ENCODE assay signal across 18 cellular contexts in the genomic region with DNA sequence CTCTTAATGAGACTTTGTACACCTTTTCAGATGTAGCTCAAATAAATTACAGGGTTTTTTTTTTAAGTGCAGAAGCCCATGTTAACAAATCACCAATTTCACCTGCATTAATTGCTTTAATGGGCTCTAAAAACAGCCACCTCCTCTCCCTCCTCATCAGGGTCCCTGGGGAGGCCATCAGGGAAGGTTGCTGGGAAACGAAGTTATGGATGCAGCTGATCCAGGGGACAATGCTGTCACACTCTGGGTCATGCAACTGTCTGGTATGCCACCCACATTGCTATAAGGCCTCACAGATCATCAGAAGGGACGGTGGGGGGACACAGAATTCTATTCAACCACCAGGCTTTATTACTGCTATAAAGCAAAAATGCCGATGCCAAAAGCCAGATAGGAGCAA. TPM values are rescaled to one million over a fixed set of nuclear protein-coding genes. Genes with fewer than 3 reads are reported as not detected.
A peak's percentile ranks its signal among the peaks of the same experiment; 100 is the strongest.
DNase-seq lines count a peak whose midpoint lies in the region; ATAC-seq, FAIRE-seq and TF ChIP-seq lines count a peak whose summit lies in the region.
"Had no signal": no experiment of that assay in that cellular context is flagged by ENCODE, and none has a peak within 500 bp of the region (broad histone marks: within the 10 kb centered on the region; RNA-seq: fewer than 3 reads in every experiment).

No MANE protein-coding gene starts in this region.

- no peak overlapping the region for H3K27ac ChIP-seq in HEK293 (ENCODE audit: extremely low read depth, low read depth, low read length)
- H3K27ac ChIP-seq: 22Rv1 had no signal

- no peaks in the 10 kb centered on the region for H3K9me3 ChIP-seq in HEK293 (ENCODE audit: control insufficient read depth, insufficient read depth, low read depth, low read length)

- POLR2A ChIA-PET in HEK293 (lab: Yijun Ruan, JAX), result interaction anchor here (1.3 kb wide), 1 partner anchor 92 kb away, joined by 4 read pairs; the partner anchor contains the start of gene ATP6V1G1

- CTCF ChIA-PET in HEK293 (lab: Yijun Ruan, JAX), result interaction anchor here (0.6 to 1.3 kb wide), 6 partner anchors 9 to 789 kb away, joined by 3 to 4 read pairs (median 3); no protein-coding TSS in a partner anchor

- TF ChIP-seq CTCF in HEK293 (tag by site-specific recombination; IDR thresholded peaks at IDR 0.05) (no peak), glutamatergic neuron (IDR thresholded peaks at IDR 0.05; ENCODE audit: partially characterized antibody, unreplicated experiment) (no peak)

- ATAC-seq in sciatic nerve, result no peak
- ATAC-seq: Right ventricle myocardium inferior had no signal

- no peaks in the 10 kb centered on the region for H3K36me3 Mint-ChIP-seq in glutamatergic neuron (ENCODE audit: unreplicated experiment)

- peaks cover 52% of the 10 kb centered on the region for H3K4me1 Mint-ChIP-seq in glutamatergic neuron (ENCODE audit: low read depth, unreplicated experiment)

- H3K4me3 Mint-ChIP-seq in glutamatergic neuron (ENCODE audit: unreplicated experiment), result peak overlapping the region; percentile 17
- H3K4me3 Mint-ChIP-seq: B cell had no signal

- peak; percentile 34 for DNase-seq in NCI-H1436 (lab: John Stamatoyannopoulos, UW)
- DNase-seq in NCI-H1436 treated with DMSO at 0.1 percent for 48 hours (lab: John Stamatoyannopoulos, UW), result no peak
- DNase-seq in NCI-H2171 treated with DMSO at 0.1 percent for 48 hours (lab: John Stamatoyannopoulos, UW), result peak; percentile 50
- peak; percentile 55 for DNase-seq in glutamatergic neuron
- no peak for DNase-seq in GM12892 (ENCODE audit: insufficient read length)
- DNase-seq in sciatic nerve (ENCODE audit: low spot score), result no peak
- DNase-seq in middle frontal gyrus (ENCODE audit: extremely low spot score, low spot score), result no peak
- DNase-seq: DMS 273 treated with DMSO at 0.1 percent for 48 hours; DND-41; Karpas-422; NCI-H187 treated with DMSO at 0.1 percent for 48 hours; NK-92 treated with Interleukin-12 subunit alpha and Interleukin-12 subunit beta, amount 100 ng/mL, for 24 hours had no signal

- no peaks in the 10 kb centered on the region for H3K36me3 ChIP-seq in HEK293 (ENCODE audit: control insufficient read depth in 2 of 2, insufficient read depth in 1 of 2, low read length in 2 of 2)

- H3K27ac Mint-ChIP-seq in glutamatergic neuron (ENCODE audit: unreplicated experiment), result no peak overlapping the region
- H3K27ac Mint-ChIP-seq: B cell had no signal

- no peak overlapping the region for H3K4me3 ChIP-seq in HEK293 (ENCODE audit: low read depth, low read length)

- no peak for TF ChIP-seq POLR2A in GM12892 (IDR thresholded peaks at IDR 0.05; ENCODE audit: low read depth, low read length)

- no peaks in the 10 kb centered on the region for H3K4me1 ChIP-seq in HEK293 (ENCODE audit: control insufficient read depth, insufficient read depth, low read length)

- intact Hi-C loops in sciatic nerve (cut with DNase I), result no loop called here

- peaks cover 9% of the 10 kb centered on the region for H3K27me3 Mint-ChIP-seq in glutamatergic neuron (ENCODE audit: unreplicated experiment)
- H3K27me3 Mint-ChIP-seq: B cell had no signal

- H3K9me3 Mint-ChIP-seq in glutamatergic neuron (ENCODE audit: unreplicated experiment), result peaks cover 5% of the 10 kb centered on the region

- no peak for FAIRE-seq in GM12892 (lab: Jason Lieb, UNC)
- FAIRE-seq: H54, RCC 7860 had no signal

TF ChIP-seq in HEK293, 187 proteins besides CTCF, POLR2A, EP300 and RAD21:
- TF ChIP-seq GLIS1 (tag by site-specific recombination; IDR thresholded peaks at IDR 0.05), result peak; percentile 27; the same call in 1 of the 2 replicates
- no peak for TF ChIP-seq ZNF37A (tag by site-specific recombination; IDR thresholded peaks at IDR 0.05)
TF ChIP-seq in HEK293: peak in this region for 1.

RNA-seq across cellular contexts. Expression of gene WHRN, which starts 9.3 kb away (rescaled TPM):
- 3.2 TPM for total RNA-seq in glutamatergic neuron (ENCODE audit: unreplicated experiment)
- 1.1 TPM for polyA plus RNA-seq in GM12892 (2012; ENCODE audit: missing spikeins)
- total RNA-seq in sciatic nerve, result 5.3 TPM

Comparison
In these comparisons a context has a peak if more than half of its experiments do, and no peak if none do; other contexts are left out.
1. DNase-seq: peak in NCI-H1436 (single experiment), NCI-H2171 treated with DMSO at 0.1 percent for 48 hours (single experiment) and glutamatergic neuron (single experiment); none in NCI-H1436 treated with DMSO at 0.1 percent for 48 hours (single experiment), GM12892 (single experiment), sciatic nerve (single experiment) and middle frontal gyrus (single experiment).